ENCODE assay signal across 1 cellular context in genomic region chr16:70428178-70428998, GRCh38.
A peak's percentile ranks its signal among the peaks of the same experiment; 100 is the strongest.
TF ChIP-seq lines count a peak whose summit lies in the region.

No MANE protein-coding gene starts in this region.

TF ChIP-seq in K562, 482 proteins besides CTCF, POLR2A, EP300 and RAD21 (continued from another document and continues in another):
- TF ChIP-seq TAF1 (IDR thresholded peaks at IDR 0.05; ENCODE audit: control insufficient read depth, extremely low read depth, insufficient read depth, low read length, severe bottlenecking) (peak; percentile 66), ZNF143 (CRISPR knock-in tag; IDR thresholded peaks at IDR 0.05) (peak; percentile 26; the same call in 1 of the 2 replicates), SRF (CRISPR knock-in tag; IDR thresholded peaks at IDR 0.05) (peak in 1 of 2 experiments; percentile 87; a peak in 2 of 4 replicates), ILF3 (IDR thresholded peaks at IDR 0.05; ENCODE audit: borderline replicate concordance) (no peak), JUN (IDR thresholded peaks at IDR 0.05; ENCODE audit: borderline replicate concordance, low read depth, low read length) (peak; percentile 95), JUN (CRISPR knock-in tag; IDR thresholded peaks at IDR 0.05; ENCODE audit: borderline replicate concordance) (no peak; the same call in 1 of the 2 replicates), ARID1B (IDR thresholded peaks at IDR 0.05) (peak; percentile 99), BCOR (IDR thresholded peaks at IDR 0.05) (peak; percentile 93), HDAC8 (tag; IDR thresholded peaks at IDR 0.05) (peak; percentile 34), DDX20 (tag; IDR thresholded peaks at IDR 0.05; ENCODE audit: low read depth) (peak; percentile 39; the same call in 1 of the 2 replicates), ZBTB26 (CRISPR knock-in tag; IDR thresholded peaks at IDR 0.05) (0 out of 2 replicates have a peak, but pooled peaks have one; percentile 13), HDAC2 (IDR thresholded peaks at IDR 0.05) (peak; percentile 97), ZNF280A (IDR thresholded peaks at IDR 0.05; ENCODE audit: low read depth, partially characterized antibody) (no peak), CTCFL (IDR thresholded peaks at IDR 0.05; ENCODE audit: borderline replicate concordance, insufficient read depth, low read depth, low read length, poor library complexity, severe bottlenecking) (no peak), RBM15 (IDR thresholded peaks at IDR 0.05; ENCODE audit: insufficient read depth, low read length) (no peak), FOXP1 (CRISPR knock-in tag; IDR thresholded peaks at IDR 0.05) (peak; percentile 97), HLTF (IDR thresholded peaks at IDR 0.05) (peak; percentile 95), ARID4B (CRISPR knock-in tag; IDR thresholded peaks at IDR 0.05) (peak; percentile 97), E2F5 (CRISPR knock-in tag; IDR thresholded peaks at IDR 0.05) (peak; percentile 89; the same call in 1 of the 2 replicates), ZNF133 (CRISPR knock-in tag; IDR thresholded peaks at IDR 0.05) (no peak), CSDE1 (IDR thresholded peaks at IDR 0.05) (no peak), HSF4 (CRISPR knock-in tag; IDR thresholded peaks at IDR 0.05; ENCODE audit: borderline replicate concordance) (no peak; the same call in 1 of the 2 replicates), SMAD3 (CRISPR knock-in tag; conservative IDR thresholded peaks at IDR 0.05) (0 out of 2 replicates have a peak, but pooled peaks have one; percentile 46), USF1 (CRISPR knock-in tag; IDR thresholded peaks at IDR 0.05) (peak; percentile 62), TCF3 (CRISPR knock-in tag; IDR thresholded peaks at IDR 0.05) (peak; percentile 98), ZNF639 (CRISPR knock-in tag; conservative IDR thresholded peaks at IDR 0.05 in 1 of 2, IDR thresholded peaks at IDR 0.05 in 1 of 2) (peak in 1 of 2 experiments; percentile 92; a peak in 2 of 4 replicates), TOE1 (IDR thresholded peaks at IDR 0.05; ENCODE audit: borderline replicate concordance) (peak; percentile 80), TOE1 (CRISPR knock-in tag; IDR thresholded peaks at IDR 0.05; ENCODE audit: borderline replicate concordance, low read depth) (no peak), HDGF (IDR thresholded peaks at IDR 0.05) (peak; percentile 60; the same call in 1 of the 2 replicates), PHF21A (IDR thresholded peaks at IDR 0.05; ENCODE audit: borderline replicate concordance, low read depth) (peak; percentile 75), SREBF1 (IDR thresholded peaks at IDR 0.05; ENCODE audit: borderline replicate concordance, low read depth, low read length) (no peak), ZKSCAN3 (CRISPR knock-in tag; IDR thresholded peaks at IDR 0.05) (no peak), LARP7 (IDR thresholded peaks at IDR 0.05) (no peak), SRSF9 (IDR thresholded peaks at IDR 0.05; ENCODE audit: borderline replicate concordance, low read depth, low read length) (no peak), ZEB2 (IDR thresholded peaks at IDR 0.05) (peak; percentile 89), TAF7 (tag; IDR thresholded peaks at IDR 0.05) (0 out of 2 replicates have a peak, but pooled peaks have one; percentile 38), POLR2AphosphoS5 (IDR thresholded peaks at IDR 0.05; ENCODE audit: control insufficient read depth, insufficient read depth, low read depth, low read length) (peak; percentile 98), ZNF253 (CRISPR knock-in tag; conservative IDR thresholded peaks at IDR 0.05) (no peak), CBX1 (IDR thresholded peaks at IDR 0.05; ENCODE audit: low read depth) (0 out of 2 replicates have a peak, but pooled peaks have one; percentile 49), E2F1 (CRISPR knock-in tag; IDR thresholded peaks at IDR 0.05) (no peak), FOXK2 (conservative IDR thresholded peaks at IDR 0.05 in 1 of 2, IDR thresholded peaks at IDR 0.05 in 1 of 2; ENCODE audit: low read depth in 2 of 2) (peak; percentile 89 to 94), ZFP1 (CRISPR knock-in tag; IDR thresholded peaks at IDR 0.05) (no peak), TEAD4 (IDR thresholded peaks at IDR 0.05; ENCODE audit: low read length) (peak; percentile 98), TEAD4 (CRISPR knock-in tag; IDR thresholded peaks at IDR 0.05; ENCODE audit: borderline replicate concordance) (no peak), RFX5 (IDR thresholded peaks at IDR 0.05; ENCODE audit: low read depth, low read length) (no peak), NFXL1 (CRISPR knock-in tag; IDR thresholded peaks at IDR 0.05) (no peak), BRD9 (IDR thresholded peaks at IDR 0.05; ENCODE audit: low read depth, partially characterized antibody) (peak; percentile 60), SP1 (CRISPR knock-in tag; IDR thresholded peaks at IDR 0.05) (peak; percentile 93), RBM14 (IDR thresholded peaks at IDR 0.05; ENCODE audit: borderline replicate concordance, insufficient read depth, low read depth, low read length) (no peak), ZNF785 (CRISPR knock-in tag; IDR thresholded peaks at IDR 0.05) (no peak), SAFB (IDR thresholded peaks at IDR 0.05; ENCODE audit: borderline replicate concordance, low read depth, low read length) (no peak), PTBP1 (IDR thresholded peaks at IDR 0.05; ENCODE audit: low read depth, low read length) (peak; percentile 68; the same call in 1 of the 2 replicates), RCOR1 (IDR thresholded peaks at IDR 0.05; ENCODE audit: borderline replicate concordance in 1 of 2, low read depth in 2 of 2, low read length in 2 of 2) (peak; percentile 95 to 96), PHB (CRISPR knock-in tag; IDR thresholded peaks at IDR 0.05) (no peak), ETV1 (tag; conservative IDR thresholded peaks at IDR 0.05; ENCODE audit: low read depth) (peak; percentile 94), CHAMP1 (IDR thresholded peaks at IDR 0.05) (peak; percentile 72; the same call in 1 of the 2 replicates), MAFG (tag; conservative IDR thresholded peaks at IDR 0.05) (peak; percentile 80)
